In the genomic region with DNA sequence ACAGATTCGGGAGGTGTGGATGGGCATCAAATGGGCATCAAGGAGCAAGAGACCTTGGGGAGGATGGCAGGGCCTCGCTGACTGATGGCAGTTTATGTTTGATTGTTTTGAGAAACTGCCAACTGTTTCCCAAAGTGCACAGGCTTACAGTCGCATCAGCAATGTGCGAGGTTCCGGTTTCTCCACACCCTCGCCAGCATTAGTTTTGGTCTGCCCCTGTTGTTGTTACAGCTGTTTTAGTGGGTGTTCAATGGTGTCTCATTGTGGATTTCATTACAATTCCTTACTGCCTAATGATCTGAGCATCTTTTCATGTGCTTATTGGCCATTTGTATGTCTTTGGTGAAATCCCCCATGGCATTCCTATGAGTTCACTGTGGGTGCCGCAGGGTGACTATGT, we compare ENCODE assay signal across 9 cellular contexts. TPM values are rescaled to one million over a fixed set of nuclear protein-coding genes. Genes with fewer than 3 reads are reported as not detected.
DNase-seq lines count a peak whose midpoint lies in the region; ATAC-seq, FAIRE-seq and TF ChIP-seq lines count a peak whose summit lies in the region.
"Had no signal": no experiment of that assay in that cellular context is flagged by ENCODE, and none has a peak within 500 bp of the region (broad histone marks: within the 10 kb centered on the region; RNA-seq: fewer than 3 reads in every experiment).

No MANE protein-coding gene starts in this region.

- H3K9me3 ChIP-seq in heart right ventricle, result no peaks in the 10 kb centered on the region
- no peaks in the 10 kb centered on the region for H3K9me3 ChIP-seq in esophagus squamous epithelium
- no peaks in the 10 kb centered on the region for H3K9me3 ChIP-seq in osteoblast (ENCODE audit: low read depth, low read length)
- no peaks in the 10 kb centered on the region for H3K9me3 ChIP-seq in pancreas

- H3K4me3 Mint-ChIP-seq in naive thymus-derived CD8-positive, alpha-beta T cell, result no peak overlapping the region
- H3K4me3 Mint-ChIP-seq: memory B cell had no signal

- H3K27me3 Mint-ChIP-seq in naive thymus-derived CD8-positive, alpha-beta T cell, result peaks cover 0 to 4% (median 0%) of the 10 kb centered on the region in 5 donors

- no peaks in the 10 kb centered on the region for H3K36me3 ChIP-seq in heart right ventricle
- H3K36me3 ChIP-seq in esophagus squamous epithelium, result peaks cover 0 to 4% (median 0%) of the 10 kb centered on the region in 3 donors
- H3K36me3 ChIP-seq in osteoblast (ENCODE audit: insufficient read depth, low read length), result no peaks in the 10 kb centered on the region
- H3K36me3 ChIP-seq in pancreas, result no peaks in the 10 kb centered on the region

- no peak overlapping the region for H3K27ac Mint-ChIP-seq in naive thymus-derived CD8-positive, alpha-beta T cell
- H3K27ac Mint-ChIP-seq: memory B cell had no signal

- WGBS in heart right ventricle, 2 donors, result 88 to 94% methylated on average over 7 of the region's 7 CpGs
- 62 to 79% methylated on average over 7 of the region's 7 CpGs for WGBS in esophagus squamous epithelium, 2 donors
- WGBS in pancreas, 2 donors, result 69 to 80% methylated on average over 7 of the region's 7 CpGs

- peak overlapping the region; percentile 83 for H2AFZ ChIP-seq in osteoblast (ENCODE audit: low read length)

- ATAC-seq in heart right ventricle (peak in 1 of 8 donors; percentile 47), GM18511 (IDR thresholded peaks at IDR 0.05; ENCODE audit: unreplicated experiment) (no peak), pancreas (no peak)
- ATAC-seq in naive thymus-derived CD8-positive, alpha-beta T cell, result no peak

- peak overlapping the region; percentile 56 for H3K4me2 ChIP-seq in osteoblast (ENCODE audit: insufficient read depth, low read length)

- H3K36me3 Mint-ChIP-seq in naive thymus-derived CD8-positive, alpha-beta T cell, result peaks cover 0 to 6% (median 0%) of the 10 kb centered on the region in 3 donors
- H3K36me3 Mint-ChIP-seq: memory B cell had no signal

- POLR2A ChIA-PET in naive thymus-derived CD8-positive, alpha-beta T cell (lab: Charles Lee), result interaction anchor here (1.3 to 1.4 kb wide), 2 partner anchors 13 to 24 kb away, joined by 5 to 8 read pairs; a partner anchor contains a TSS

- H3K4me3 ChIP-seq in heart right ventricle, result no peak overlapping the region
- H3K4me3 ChIP-seq in esophagus squamous epithelium, result no peak overlapping the region
- H3K4me3 ChIP-seq in osteoblast (ENCODE audit: insufficient read depth, low read length), result peak overlapping the region; percentile 17
- H3K4me3 ChIP-seq in pancreas, result no peak overlapping the region

- no peaks in the 10 kb centered on the region for H3K79me2 ChIP-seq in osteoblast (ENCODE audit: insufficient read depth, low read length)

- DNase-seq in heart right ventricle (no peak), cardiac septum (ENCODE audit: low spot score) (no peak), esophagus squamous epithelium (lab: John Stamatoyannopoulos, UW) (no peak), osteoblast (ENCODE audit: insufficient read length, low spot score, missing footprints) (no peak), pancreas (no peak), NCI-H82 (lab: John Stamatoyannopoulos, UW) (no peak)
- no peak for DNase-seq in naive thymus-derived CD8-positive, alpha-beta T cell

- H3K27me3 ChIP-seq in heart right ventricle, result no peaks in the 10 kb centered on the region
- no peaks in the 10 kb centered on the region for H3K27me3 ChIP-seq in esophagus squamous epithelium
- no peaks in the 10 kb centered on the region for H3K27me3 ChIP-seq in osteoblast (ENCODE audit: insufficient read depth, low read length)
- no peaks in the 10 kb centered on the region for H3K27me3 ChIP-seq in pancreas

- FAIRE-seq in pancreas (lab: Jason Lieb, UNC), result no peak

- no peaks in the 10 kb centered on the region for H3K9me3 Mint-ChIP-seq in naive thymus-derived CD8-positive, alpha-beta T cell
- H3K9me3 Mint-ChIP-seq: memory B cell had no signal

- H3K4me1 ChIP-seq in heart right ventricle (peaks cover 5 to 45% (median 28%) of the 10 kb centered on the region in 9 donors), esophagus squamous epithelium (peaks cover 9 to 58% (median 26%) of the 10 kb centered on the region in 3 donors), osteoblast (ENCODE audit: insufficient read depth, low read length) (peaks cover 35% of the 10 kb centered on the region), pancreas (peaks cover 12 to 34% (median 19%) of the 10 kb centered on the region in 3 donors)

- no peak for TF ChIP-seq POLR2A in esophagus squamous epithelium (IDR thresholded peaks at IDR 0.05)

- no peaks in the 10 kb centered on the region for H4K20me1 ChIP-seq in osteoblast (ENCODE audit: insufficient read depth, low read length)

- peak overlapping the region in 6 of 10 donors; percentile 24 to 68 (median 56) for H3K27ac ChIP-seq in heart right ventricle
- peak overlapping the region in 3 of 4 donors; percentile 42 to 68 (median 60) for H3K27ac ChIP-seq in esophagus squamous epithelium
- peak overlapping the region; percentile 66 for H3K27ac ChIP-seq in osteoblast (ENCODE audit: low read depth, low read length)
- H3K27ac ChIP-seq in pancreas, result peak overlapping the region in 2 of 4 donors; percentile 38 to 73

- no peak for TF ChIP-seq CTCF in heart right ventricle (IDR thresholded peaks at IDR 0.05)
- TF ChIP-seq CTCF in esophagus squamous epithelium (IDR thresholded peaks at IDR 0.05), result no peak
- no peak for TF ChIP-seq CTCF in osteoblast (IDR thresholded peaks at IDR 0.05; ENCODE audit: extremely low read depth, low read depth, low read length)
- no peak for TF ChIP-seq CTCF in pancreas (IDR thresholded peaks at IDR 0.05)

- intact Hi-C loops in heart right ventricle (cut with DNase I) (loop anchor here in 9 of 10 donors (2.0 to 10.0 kb wide), 15 partner anchors 92 to 582 kb away; a partner anchor contains a TSS), cardiac septum (cut with DNase I) (loop anchor here (5.0 kb wide), 2 partner anchors 97 to 132 kb away; no protein-coding TSS in a partner anchor), esophagus squamous epithelium (cut with DNase I) (loop anchor here (5.0 to 10.0 kb wide), 2 partner anchors 134 to 242 kb away; a partner anchor contains a TSS), pancreas (cut with DNase I) (no loop called here)

- peaks cover 2 to 10% (median 7%) of the 10 kb centered on the region in 4 donors for H3K4me1 Mint-ChIP-seq in naive thymus-derived CD8-positive, alpha-beta T cell

RNA-seq across cellular contexts. Expression of a gene that starts 24.4 kb away (rescaled TPM):
- total RNA-seq in heart right ventricle (1 to 10 TPM; 2.0 to 6.5 (median 4.8) TPM), cardiac septum (7.6 TPM), esophagus squamous epithelium (10 to 100 TPM in 1 of 4 donors, 1 to 10 TPM in 2, not detected in 1; 1.7 to 23.1 (median 2.8) TPM), osteoblast (15.6 and 17.7 TPM in 2 replicates), pancreas (10 to 100 TPM in 1 of 6 donors, 1 to 10 TPM in 5; 1.5 to 10.2 (median 2.7) TPM)
- polyA plus RNA-seq in heart right ventricle (1 to 10 TPM; 1.2 to 3.0 TPM), pancreas (1 to 10 TPM in 1 of 2 donors, under 1 TPM in 1; 0.85 to 1.1 TPM)
- total RNA-seq in naive thymus-derived CD8-positive, alpha-beta T cell, result 10 to 100 TPM; 12.7 to 14.4 TPM
- polyA plus RNA-seq in naive thymus-derived CD8-positive, alpha-beta T cell, result 1 to 10 TPM in 1 of 3 donors, under 1 TPM in 1, not detected in 1; 0.67 to 1.6 TPM

Comparison
In these comparisons a context has a peak if more than half of its experiments do, and no peak if none do; other contexts are left out.
1. intact Hi-C loops: an anchor here in heart right ventricle (2.0 to 10.0 kb wide), cardiac septum (5.0 kb wide) and esophagus squamous epithelium (5.0 to 10.0 kb wide); none called in pancreas.